Comparison of ENCODE assay signal across 1 cellular context in the genomic region with DNA sequence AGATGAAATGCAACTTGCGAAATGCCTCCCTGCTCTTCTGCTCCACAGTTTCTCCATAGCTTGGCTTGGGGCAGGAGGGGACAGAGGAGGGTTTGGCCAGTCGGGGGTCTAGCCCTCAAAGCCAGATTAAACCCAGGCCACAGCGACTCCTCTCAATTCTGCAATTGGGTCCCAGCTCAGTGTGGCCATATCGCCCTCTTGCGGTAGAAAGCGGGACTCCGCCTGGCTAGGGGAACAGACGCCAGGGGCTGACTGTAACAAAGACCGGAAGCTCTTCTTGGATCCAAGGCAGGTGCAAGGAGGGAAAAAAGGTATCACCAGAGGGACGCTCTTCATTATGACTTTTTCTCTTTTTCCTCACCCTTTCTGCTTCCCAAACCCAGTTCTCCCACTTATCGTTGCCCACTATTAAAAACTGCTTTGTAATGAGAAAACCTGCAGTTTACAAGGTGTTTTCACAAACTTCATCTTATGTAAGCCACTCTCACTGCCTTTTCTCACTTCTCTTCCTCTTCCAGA.
TF ChIP-seq lines count a peak whose summit lies in the region.

No MANE protein-coding gene starts in this region.

TF ChIP-seq in K562, 482 proteins besides CTCF, POLR2A, EP300 and RAD21 (continued from another document):
- TF ChIP-seq, protein P1, sequence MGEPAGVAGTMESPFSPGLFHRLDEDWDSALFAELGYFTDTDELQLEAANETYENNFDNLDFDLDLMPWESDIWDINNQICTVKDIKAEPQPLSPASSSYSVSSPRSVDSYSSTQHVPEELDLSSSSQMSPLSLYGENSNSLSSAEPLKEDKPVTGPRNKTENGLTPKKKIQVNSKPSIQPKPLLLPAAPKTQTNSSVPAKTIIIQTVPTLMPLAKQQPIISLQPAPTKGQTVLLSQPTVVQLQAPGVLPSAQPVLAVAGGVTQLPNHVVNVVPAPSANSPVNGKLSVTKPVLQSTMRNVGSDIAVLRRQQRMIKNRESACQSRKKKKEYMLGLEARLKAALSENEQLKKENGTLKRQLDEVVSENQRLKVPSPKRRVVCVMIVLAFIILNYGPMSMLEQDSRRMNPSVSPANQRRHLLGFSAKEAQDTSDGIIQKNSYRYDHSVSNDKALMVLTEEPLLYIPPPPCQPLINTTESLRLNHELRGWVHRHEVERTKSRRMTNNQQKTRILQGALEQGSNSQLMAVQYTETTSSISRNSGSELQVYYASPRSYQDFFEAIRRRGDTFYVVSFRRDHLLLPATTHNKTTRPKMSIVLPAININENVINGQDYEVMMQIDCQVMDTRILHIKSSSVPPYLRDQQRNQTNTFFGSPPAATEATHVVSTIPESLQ (CRISPR knock-in tag; IDR thresholded peaks at IDR 0.05), result no peak
- TF ChIP-seq ZNF232 (CRISPR knock-in tag; IDR thresholded peaks at IDR 0.05) (no peak), CAMTA2 (CRISPR knock-in tag; conservative IDR thresholded peaks at IDR 0.05) (no peak), CEBPG (CRISPR knock-in tag; IDR thresholded peaks at IDR 0.05) (0 out of 2 replicates have a peak, but pooled peaks have one; percentile 19), CEBPG (tag; conservative IDR thresholded peaks at IDR 0.05 in 1 of 2, IDR thresholded peaks at IDR 0.05 in 1 of 2) (peak in 1 of 2 experiments; percentile 25; a peak in 1 of 4 replicates), CTBP1 (IDR thresholded peaks at IDR 0.05; ENCODE audit: borderline replicate concordance) (peak; percentile 61; the same call in 1 of the 2 replicates), JUN (IDR thresholded peaks at IDR 0.05; ENCODE audit: borderline replicate concordance, low read depth, low read length) (peak; percentile 53; the same call in 1 of the 2 replicates), JUN (CRISPR knock-in tag; IDR thresholded peaks at IDR 0.05; ENCODE audit: borderline replicate concordance) (no peak), ZNF165 (CRISPR knock-in tag; IDR thresholded peaks at IDR 0.05; ENCODE audit: borderline replicate concordance) (no peak), SOX6 (IDR thresholded peaks at IDR 0.05) (peak; percentile 29; the same call in 1 of the 2 replicates), KAT7 (CRISPR knock-in tag; IDR thresholded peaks at IDR 0.05; ENCODE audit: borderline replicate concordance) (peak; percentile 83; the same call in 1 of the 2 replicates), XRCC5 (IDR thresholded peaks at IDR 0.05; ENCODE audit: low read depth, low read length) (peak; percentile 88), KLF16 (IDR thresholded peaks at IDR 0.05) (peak; percentile 66), TOE1 (IDR thresholded peaks at IDR 0.05; ENCODE audit: borderline replicate concordance) (peak; percentile 56; the same call in 1 of the 2 replicates), TOE1 (CRISPR knock-in tag; IDR thresholded peaks at IDR 0.05; ENCODE audit: borderline replicate concordance, low read depth) (no peak), NEUROD1 (IDR thresholded peaks at IDR 0.05; ENCODE audit: borderline replicate concordance, low read depth, low read length, partially characterized antibody) (peak; percentile 59), ETV5 (CRISPR knock-in tag; IDR thresholded peaks at IDR 0.05; ENCODE audit: low read depth) (peak; percentile 84; the same call in 1 of the 2 replicates), ZC3H11A (IDR thresholded peaks at IDR 0.05; ENCODE audit: low read depth, low read length) (peak; percentile 47; the same call in 1 of the 2 replicates), RCOR1 (IDR thresholded peaks at IDR 0.05; ENCODE audit: borderline replicate concordance in 1 of 2, low read depth in 2 of 2, low read length in 2 of 2) (peak in 1 of 2 experiments; percentile 72; a peak in 3 of 4 replicates), LCOR (CRISPR knock-in tag; IDR thresholded peaks at IDR 0.05) (peak; percentile 96)
- TF ChIP-seq, protein P2, sequence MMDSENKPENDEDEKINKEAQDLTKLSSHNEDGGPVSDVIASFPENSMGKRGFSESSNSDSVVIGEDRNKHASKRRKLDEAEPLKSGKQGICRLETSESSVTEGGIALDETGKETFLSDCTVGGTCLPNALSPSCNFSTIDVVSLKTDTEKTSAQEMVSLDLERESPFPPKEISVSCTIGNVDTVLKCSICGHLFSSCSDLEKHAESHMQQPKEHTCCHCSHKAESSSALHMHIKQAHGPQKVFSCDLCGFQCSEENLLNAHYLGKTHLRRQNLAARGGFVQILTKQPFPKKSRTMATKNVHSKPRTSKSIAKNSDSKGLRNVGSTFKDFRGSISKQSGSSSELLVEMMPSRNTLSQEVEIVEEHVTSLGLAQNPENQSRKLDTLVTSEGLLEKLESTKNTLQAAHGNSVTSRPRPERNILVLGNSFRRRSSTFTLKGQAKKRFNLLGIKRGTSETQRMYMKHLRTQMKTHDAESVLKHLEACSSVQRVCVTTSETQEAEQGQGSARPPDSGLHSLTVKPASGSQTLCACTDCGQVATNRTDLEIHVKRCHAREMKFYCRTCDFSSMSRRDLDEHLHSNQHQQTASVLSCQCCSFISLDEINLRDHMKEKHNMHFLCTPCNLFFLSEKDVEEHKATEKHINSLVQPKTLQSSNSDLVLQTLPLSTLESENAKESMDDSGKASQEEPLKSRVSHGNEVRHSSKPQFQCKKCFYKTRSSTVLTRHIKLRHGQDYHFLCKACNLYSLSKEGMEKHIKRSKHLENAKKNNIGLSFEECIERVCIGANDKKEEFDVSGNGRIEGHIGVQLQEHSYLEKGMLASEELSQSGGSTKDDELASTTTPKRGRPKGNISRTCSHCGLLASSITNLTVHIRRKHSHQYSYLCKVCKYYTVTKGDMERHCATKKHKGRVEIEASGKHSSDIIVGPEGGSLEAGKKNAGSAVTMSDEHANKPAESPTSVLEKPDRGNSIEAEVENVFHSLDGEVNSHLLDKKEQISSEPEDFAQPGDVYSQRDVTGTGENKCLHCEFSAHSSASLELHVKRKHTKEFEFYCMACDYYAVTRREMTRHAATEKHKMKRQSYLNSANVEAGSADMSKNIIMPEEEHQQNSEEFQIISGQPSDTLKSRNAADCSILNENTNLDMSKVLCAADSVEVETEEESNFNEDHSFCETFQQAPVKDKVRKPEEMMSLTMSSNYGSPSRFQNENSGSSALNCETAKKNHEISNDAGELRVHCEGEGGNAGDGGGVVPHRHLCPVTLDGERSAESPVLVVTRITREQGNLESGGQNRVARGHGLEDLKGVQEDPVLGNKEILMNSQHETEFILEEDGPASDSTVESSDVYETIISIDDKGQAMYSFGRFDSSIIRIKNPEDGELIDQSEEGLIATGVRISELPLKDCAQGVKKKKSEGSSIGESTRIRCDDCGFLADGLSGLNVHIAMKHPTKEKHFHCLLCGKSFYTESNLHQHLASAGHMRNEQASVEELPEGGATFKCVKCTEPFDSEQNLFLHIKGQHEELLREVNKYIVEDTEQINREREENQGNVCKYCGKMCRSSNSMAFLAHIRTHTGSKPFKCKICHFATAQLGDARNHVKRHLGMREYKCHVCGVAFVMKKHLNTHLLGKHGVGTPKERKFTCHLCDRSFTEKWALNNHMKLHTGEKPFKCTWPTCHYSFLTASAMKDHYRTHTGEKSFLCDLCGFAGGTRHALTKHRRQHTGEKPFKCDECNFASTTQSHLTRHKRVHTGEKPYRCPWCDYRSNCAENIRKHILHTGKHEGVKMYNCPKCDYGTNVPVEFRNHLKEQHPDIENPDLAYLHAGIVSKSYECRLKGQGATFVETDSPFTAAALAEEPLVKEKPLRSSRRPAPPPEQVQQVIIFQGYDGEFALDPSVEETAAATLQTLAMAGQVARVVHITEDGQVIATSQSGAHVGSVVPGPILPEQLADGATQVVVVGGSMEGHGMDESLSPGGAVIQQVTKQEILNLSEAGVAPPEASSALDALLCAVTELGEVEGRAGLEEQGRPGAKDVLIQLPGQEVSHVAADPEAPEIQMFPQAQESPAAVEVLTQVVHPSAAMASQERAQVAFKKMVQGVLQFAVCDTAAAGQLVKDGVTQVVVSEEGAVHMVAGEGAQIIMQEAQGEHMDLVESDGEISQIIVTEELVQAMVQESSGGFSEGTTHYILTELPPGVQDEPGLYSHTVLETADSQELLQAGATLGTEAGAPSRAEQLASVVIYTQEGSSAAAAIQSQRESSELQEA (IDR thresholded peaks at IDR 0.05; ENCODE audit: low read depth), result 0 out of 2 replicates have a peak, but pooled peaks have one; percentile 39
- TF ChIP-seq, protein P3, sequence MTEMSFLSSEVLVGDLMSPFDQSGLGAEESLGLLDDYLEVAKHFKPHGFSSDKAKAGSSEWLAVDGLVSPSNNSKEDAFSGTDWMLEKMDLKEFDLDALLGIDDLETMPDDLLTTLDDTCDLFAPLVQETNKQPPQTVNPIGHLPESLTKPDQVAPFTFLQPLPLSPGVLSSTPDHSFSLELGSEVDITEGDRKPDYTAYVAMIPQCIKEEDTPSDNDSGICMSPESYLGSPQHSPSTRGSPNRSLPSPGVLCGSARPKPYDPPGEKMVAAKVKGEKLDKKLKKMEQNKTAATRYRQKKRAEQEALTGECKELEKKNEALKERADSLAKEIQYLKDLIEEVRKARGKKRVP (CRISPR knock-in tag; IDR thresholded peaks at IDR 0.05), result no peak
- TF ChIP-seq, protein P4, sequence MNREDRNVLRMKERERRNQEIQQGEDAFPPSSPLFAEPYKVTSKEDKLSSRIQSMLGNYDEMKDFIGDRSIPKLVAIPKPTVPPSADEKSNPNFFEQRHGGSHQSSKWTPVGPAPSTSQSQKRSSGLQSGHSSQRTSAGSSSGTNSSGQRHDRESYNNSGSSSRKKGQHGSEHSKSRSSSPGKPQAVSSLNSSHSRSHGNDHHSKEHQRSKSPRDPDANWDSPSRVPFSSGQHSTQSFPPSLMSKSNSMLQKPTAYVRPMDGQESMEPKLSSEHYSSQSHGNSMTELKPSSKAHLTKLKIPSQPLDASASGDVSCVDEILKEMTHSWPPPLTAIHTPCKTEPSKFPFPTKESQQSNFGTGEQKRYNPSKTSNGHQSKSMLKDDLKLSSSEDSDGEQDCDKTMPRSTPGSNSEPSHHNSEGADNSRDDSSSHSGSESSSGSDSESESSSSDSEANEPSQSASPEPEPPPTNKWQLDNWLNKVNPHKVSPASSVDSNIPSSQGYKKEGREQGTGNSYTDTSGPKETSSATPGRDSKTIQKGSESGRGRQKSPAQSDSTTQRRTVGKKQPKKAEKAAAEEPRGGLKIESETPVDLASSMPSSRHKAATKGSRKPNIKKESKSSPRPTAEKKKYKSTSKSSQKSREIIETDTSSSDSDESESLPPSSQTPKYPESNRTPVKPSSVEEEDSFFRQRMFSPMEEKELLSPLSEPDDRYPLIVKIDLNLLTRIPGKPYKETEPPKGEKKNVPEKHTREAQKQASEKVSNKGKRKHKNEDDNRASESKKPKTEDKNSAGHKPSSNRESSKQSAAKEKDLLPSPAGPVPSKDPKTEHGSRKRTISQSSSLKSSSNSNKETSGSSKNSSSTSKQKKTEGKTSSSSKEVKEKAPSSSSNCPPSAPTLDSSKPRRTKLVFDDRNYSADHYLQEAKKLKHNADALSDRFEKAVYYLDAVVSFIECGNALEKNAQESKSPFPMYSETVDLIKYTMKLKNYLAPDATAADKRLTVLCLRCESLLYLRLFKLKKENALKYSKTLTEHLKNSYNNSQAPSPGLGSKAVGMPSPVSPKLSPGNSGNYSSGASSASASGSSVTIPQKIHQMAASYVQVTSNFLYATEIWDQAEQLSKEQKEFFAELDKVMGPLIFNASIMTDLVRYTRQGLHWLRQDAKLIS (CRISPR knock-in tag; IDR thresholded peaks at IDR 0.05), result 0 out of 2 replicates have a peak, but pooled peaks have one; percentile 75
- TF ChIP-seq, protein P5, sequence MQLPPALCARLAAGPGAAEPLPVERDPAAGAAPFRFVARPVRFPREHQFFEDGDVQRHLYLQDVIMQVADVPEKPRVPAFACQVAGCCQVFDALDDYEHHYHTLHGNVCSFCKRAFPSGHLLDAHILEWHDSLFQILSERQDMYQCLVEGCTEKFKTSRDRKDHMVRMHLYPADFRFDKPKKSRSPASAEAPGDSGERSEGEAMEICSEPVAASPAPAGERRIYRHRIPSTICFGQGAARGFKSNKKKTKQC (CRISPR knock-in tag; IDR thresholded peaks at IDR 0.05), result peak; percentile 60; the same call in 1 of the 2 replicates
- TF ChIP-seq, protein P6, sequence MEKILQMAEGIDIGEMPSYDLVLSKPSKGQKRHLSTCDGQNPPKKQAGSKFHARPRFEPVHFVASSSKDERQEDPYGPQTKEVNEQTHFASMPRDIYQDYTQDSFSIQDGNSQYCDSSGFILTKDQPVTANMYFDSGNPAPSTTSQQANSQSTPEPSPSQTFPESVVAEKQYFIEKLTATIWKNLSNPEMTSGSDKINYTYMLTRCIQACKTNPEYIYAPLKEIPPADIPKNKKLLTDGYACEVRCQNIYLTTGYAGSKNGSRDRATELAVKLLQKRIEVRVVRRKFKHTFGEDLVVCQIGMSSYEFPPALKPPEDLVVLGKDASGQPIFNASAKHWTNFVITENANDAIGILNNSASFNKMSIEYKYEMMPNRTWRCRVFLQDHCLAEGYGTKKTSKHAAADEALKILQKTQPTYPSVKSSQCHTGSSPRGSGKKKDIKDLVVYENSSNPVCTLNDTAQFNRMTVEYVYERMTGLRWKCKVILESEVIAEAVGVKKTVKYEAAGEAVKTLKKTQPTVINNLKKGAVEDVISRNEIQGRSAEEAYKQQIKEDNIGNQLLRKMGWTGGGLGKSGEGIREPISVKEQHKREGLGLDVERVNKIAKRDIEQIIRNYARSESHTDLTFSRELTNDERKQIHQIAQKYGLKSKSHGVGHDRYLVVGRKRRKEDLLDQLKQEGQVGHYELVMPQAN (IDR thresholded peaks at IDR 0.05; ENCODE audit: borderline replicate concordance), result no peak; the same call in 1 of the 2 replicates
- TF ChIP-seq, protein P7, sequence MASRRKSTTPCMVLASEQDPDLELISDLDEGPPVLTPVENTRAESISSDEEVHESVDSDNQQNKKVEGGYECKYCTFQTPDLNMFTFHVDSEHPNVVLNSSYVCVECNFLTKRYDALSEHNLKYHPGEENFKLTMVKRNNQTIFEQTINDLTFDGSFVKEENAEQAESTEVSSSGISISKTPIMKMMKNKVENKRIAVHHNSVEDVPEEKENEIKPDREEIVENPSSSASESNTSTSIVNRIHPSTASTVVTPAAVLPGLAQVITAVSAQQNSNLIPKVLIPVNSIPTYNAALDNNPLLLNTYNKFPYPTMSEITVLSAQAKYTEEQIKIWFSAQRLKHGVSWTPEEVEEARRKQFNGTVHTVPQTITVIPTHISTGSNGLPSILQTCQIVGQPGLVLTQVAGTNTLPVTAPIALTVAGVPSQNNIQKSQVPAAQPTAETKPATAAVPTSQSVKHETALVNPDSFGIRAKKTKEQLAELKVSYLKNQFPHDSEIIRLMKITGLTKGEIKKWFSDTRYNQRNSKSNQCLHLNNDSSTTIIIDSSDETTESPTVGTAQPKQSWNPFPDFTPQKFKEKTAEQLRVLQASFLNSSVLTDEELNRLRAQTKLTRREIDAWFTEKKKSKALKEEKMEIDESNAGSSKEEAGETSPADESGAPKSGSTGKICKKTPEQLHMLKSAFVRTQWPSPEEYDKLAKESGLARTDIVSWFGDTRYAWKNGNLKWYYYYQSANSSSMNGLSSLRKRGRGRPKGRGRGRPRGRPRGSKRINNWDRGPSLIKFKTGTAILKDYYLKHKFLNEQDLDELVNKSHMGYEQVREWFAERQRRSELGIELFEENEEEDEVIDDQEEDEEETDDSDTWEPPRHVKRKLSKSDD (conservative IDR thresholded peaks at IDR 0.05; ENCODE audit: low read length), result 0 out of 2 replicates have a peak, but pooled peaks have one; percentile 14
- TF ChIP-seq, protein P8, sequence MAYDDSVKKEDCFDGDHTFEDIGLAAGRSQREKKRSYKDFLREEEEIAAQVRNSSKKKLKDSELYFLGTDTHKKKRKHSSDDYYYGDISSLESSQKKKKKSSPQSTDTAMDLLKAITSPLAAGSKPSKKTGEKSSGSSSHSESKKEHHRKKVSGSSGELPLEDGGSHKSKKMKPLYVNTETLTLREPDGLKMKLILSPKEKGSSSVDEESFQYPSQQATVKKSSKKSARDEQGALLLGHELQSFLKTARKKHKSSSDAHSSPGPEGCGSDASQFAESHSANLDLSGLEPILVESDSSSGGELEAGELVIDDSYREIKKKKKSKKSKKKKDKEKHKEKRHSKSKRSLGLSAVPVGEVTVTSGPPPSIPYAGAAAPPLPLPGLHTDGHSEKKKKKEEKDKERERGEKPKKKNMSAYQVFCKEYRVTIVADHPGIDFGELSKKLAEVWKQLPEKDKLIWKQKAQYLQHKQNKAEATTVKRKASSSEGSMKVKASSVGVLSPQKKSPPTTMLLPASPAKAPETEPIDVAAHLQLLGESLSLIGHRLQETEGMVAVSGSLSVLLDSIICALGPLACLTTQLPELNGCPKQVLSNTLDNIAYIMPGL (CRISPR knock-in tag; IDR thresholded peaks at IDR 0.05), result peak; percentile 55; the same call in 1 of the 2 replicates
